17 cellular contexts compared by ENCODE assay signal in the genomic region with DNA sequence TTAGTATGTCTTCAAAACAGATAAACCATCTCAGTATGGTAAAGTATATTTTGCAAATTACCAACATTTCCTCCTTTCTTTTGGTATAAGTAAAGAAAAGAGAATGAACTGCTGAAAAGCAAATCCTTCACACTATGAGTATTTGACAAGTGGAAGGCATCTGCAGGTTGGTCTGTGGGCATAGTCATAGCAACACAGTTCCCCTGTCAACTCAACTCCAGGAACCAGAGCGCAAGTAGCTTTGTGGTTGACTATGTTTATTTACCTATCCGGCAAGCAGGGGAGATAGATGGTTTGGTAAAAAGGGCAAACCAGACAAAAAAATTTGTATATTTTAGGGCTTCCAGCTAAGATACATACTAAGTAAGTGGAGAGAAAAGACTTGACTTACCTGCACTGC.
A peak's percentile ranks its signal among the peaks of the same experiment; 100 is the strongest.
DNase-seq lines count a peak whose midpoint lies in the region; TF ChIP-seq lines count a peak whose summit lies in the region.
"Had no signal": no experiment of that assay in that cellular context is flagged by ENCODE, and none has a peak within 500 bp of the region (broad histone marks: within the 10 kb centered on the region; RNA-seq: fewer than 3 reads in every experiment).

No MANE protein-coding gene starts in this region.

- no peak overlapping the region for H3K4me3 Mint-ChIP-seq in activated CD4-positive, alpha-beta memory T cell treated with anti-CD3 and anti-CD28 coated beads for 36 hours
- no peak overlapping the region for H3K4me3 Mint-ChIP-seq in H9
- H3K4me3 Mint-ChIP-seq: nephron had no signal

- H2BK15ac ChIP-seq in H9 (ENCODE audit: low read depth, low read length), result no peak overlapping the region

- H4K20me1 ChIP-seq in H9 (ENCODE audit: control insufficient read depth, insufficient read depth, insufficient read length), result no peaks in the 10 kb centered on the region

- H2BK20ac ChIP-seq in H9 (ENCODE audit: low read depth, low read length, poor library complexity, severe bottlenecking), result no peak overlapping the region

- H2BK120ac ChIP-seq in H9 (ENCODE audit: low read depth, low read length, poor library complexity, severe bottlenecking), result no peak overlapping the region

- TF ChIP-seq CTCF in ascending aorta (IDR thresholded peaks at IDR 0.05), result no peak
- TF ChIP-seq CTCF in H9 (conservative IDR thresholded peaks at IDR 0.05), result no peak
- no peak for TF ChIP-seq CTCF in tibial artery (IDR thresholded peaks at IDR 0.05)

- H4K91ac ChIP-seq in H9 (ENCODE audit: insufficient read length, low read depth, low read length), result no peak overlapping the region

- H3K23ac ChIP-seq in H9 (ENCODE audit: insufficient read length, low read depth, low read length), result no peak overlapping the region

- H3K27me3 Mint-ChIP-seq in activated CD4-positive, alpha-beta memory T cell treated with anti-CD3 and anti-CD28 coated beads for 36 hours, result no peaks in the 10 kb centered on the region
- no peaks in the 10 kb centered on the region for H3K27me3 Mint-ChIP-seq in H9 (ENCODE audit: low read depth)

- no peak overlapping the region for H3K4me2 ChIP-seq in H9 (ENCODE audit: insufficient read depth, insufficient read length, low read length)

- intact Hi-C loops in activated CD4-positive, alpha-beta memory T cell treated with anti-CD3 and anti-CD28 coated beads for 36 hours (cut with micrococcal nuclease), result no loop called here
- intact Hi-C loops in ascending aorta (cut with DNase I), result no loop called here
- intact Hi-C loops in tibial artery (cut with DNase I; ENCODE audit: low total_unique reads), result no loop called here

- peak; percentile 26 for DNase-seq in NCI-H2029 (lab: John Stamatoyannopoulos, UW)
- no peak for DNase-seq in NCI-H2029 treated with DMSO at 0.1 percent for 48 hours (lab: John Stamatoyannopoulos, UW)
- peak; percentile 22 for DNase-seq in EH (ENCODE audit: low read depth)
- peak; percentile 19 for DNase-seq in activated CD4-positive, alpha-beta memory T cell treated with anti-CD3 and anti-CD28 coated beads for 36 hours
- no peak for DNase-seq in ascending aorta (ENCODE audit: low spot score in 2 of 2)
- DNase-seq in H9, result no peak
- no peak for DNase-seq in tibial artery
- DNase-seq: activated CD4-positive, alpha-beta T cell treated with anti-CD3 and anti-CD28 coated beads, Interleukin-2, amount 50 U/mL, for 1 hour; foreskin fibroblast; GDM1; MG63; NCI-H1930; NCI-H774; testis had no signal

- peaks cover 15% of the 10 kb centered on the region for H3K4me1 ChIP-seq in mesodermal cell (ENCODE audit: control insufficient read depth, insufficient read depth, low read length, poor library complexity, severe bottlenecking)
- H3K4me1 ChIP-seq in ascending aorta, result peaks cover 0 to 4% of the 10 kb centered on the region in 2 donors
- peaks cover 7% of the 10 kb centered on the region; the same call in 1 of the 2 replicates for H3K4me1 ChIP-seq in H9 (ENCODE audit: insufficient read depth, low read length)
- H3K4me1 ChIP-seq in tibial artery, result peaks cover 0 to 11% (median 10%) of the 10 kb centered on the region in 4 donors
- H3K4me1 ChIP-seq: testis had no signal

- no peak overlapping the region for H2BK5ac ChIP-seq in H9 (ENCODE audit: insufficient read length, low read length)

- H4K5ac ChIP-seq in H9 (ENCODE audit: insufficient read length, low read depth, low read length), result no peak overlapping the region

- H3K14ac ChIP-seq in H9 (ENCODE audit: insufficient read depth, low read length), result no peak overlapping the region

- WGBS in mesodermal cell (ENCODE audit: insufficient coverage in 2 of 2), 2 experiments, result no CpG with 5 or more reads among the region's 2 CpGs
- no CpG with 5 or more reads among the region's 2 CpGs for WGBS in H9 (ENCODE audit: extremely low coverage, insufficient read length, low lambda C conversion rate)

- no peak overlapping the region for H4K8ac ChIP-seq in H9 (replicated peaks; ENCODE audit: insufficient read length, low read depth, low read length)

- H3K36me3 Mint-ChIP-seq in activated CD4-positive, alpha-beta memory T cell treated with anti-CD3 and anti-CD28 coated beads for 36 hours, result peaks cover 10% of the 10 kb centered on the region
- peaks cover 0 to 5% (median 3%) of the 10 kb centered on the region in 3 experiments; a peak in 3 of 7 replicates for H3K36me3 Mint-ChIP-seq in H9 (ENCODE audit: insufficient read depth in 1 of 3, low read depth in 3 of 3)

- no peak overlapping the region for H3K56ac ChIP-seq in H9 (ENCODE audit: insufficient read length, low read depth, low read length)

- peaks cover 15% of the 10 kb centered on the region for H3K36me3 ChIP-seq in mesodermal cell (ENCODE audit: control insufficient read depth, insufficient read depth, low read length)
- H3K36me3 ChIP-seq in ascending aorta, result no peaks in the 10 kb centered on the region
- peaks cover 0 to 5% (median 0%) of the 10 kb centered on the region in 3 donors for H3K36me3 ChIP-seq in tibial artery
- H3K36me3 ChIP-seq: MG63, right atrium auricular region had no signal

- H3K79me2 ChIP-seq in H9 (ENCODE audit: insufficient read depth, low read length), result no peaks in the 10 kb centered on the region

- H3K18ac ChIP-seq in H9 (ENCODE audit: insufficient read length, low read depth, low read length), result no peak overlapping the region

- H3K79me1 ChIP-seq in H9 (ENCODE audit: insufficient read depth, low read depth, low read length, poor library complexity, severe bottlenecking), result no peaks in the 10 kb centered on the region

- no peak overlapping the region for H3K4me3 ChIP-seq in mesodermal cell (ENCODE audit: extremely low read depth, insufficient read depth, low read length, poor library complexity, severe bottlenecking)
- H3K4me3 ChIP-seq in ascending aorta, result no peak overlapping the region
- no peak overlapping the region for H3K4me3 ChIP-seq in tibial artery
- H3K4me3 ChIP-seq: MG63, right atrium auricular region, testis had no signal

- no peak overlapping the region for H2BK12ac ChIP-seq in H9 (ENCODE audit: insufficient read length, low read depth, low read length)

- H3K9ac ChIP-seq in H9 (ENCODE audit: extremely low read depth, insufficient read length, low read length), result no peak overlapping the region

- no peaks in the 10 kb centered on the region for H3K23me2 ChIP-seq in H9 (ENCODE audit: insufficient read length, low read depth, low read length, poor library complexity, severe bottlenecking)

- H3K9me3 ChIP-seq in mesodermal cell (ENCODE audit: control insufficient read depth, low read length) (peaks cover 10% of the 10 kb centered on the region), ascending aorta (no peaks in the 10 kb centered on the region), H9 (ENCODE audit: control insufficient read depth, low read depth, low read length) (no peaks in the 10 kb centered on the region), tibial artery (no peaks in the 10 kb centered on the region)
- H3K9me3 ChIP-seq: MG63, right atrium auricular region, testis had no signal

- no peak overlapping the region for H3T11ph ChIP-seq in H9 (ENCODE audit: low read length)

- H3K27me3 ChIP-seq in ascending aorta (no peaks in the 10 kb centered on the region), H9 (ENCODE audit: insufficient read depth, low read length) (no peaks in the 10 kb centered on the region), tibial artery (no peaks in the 10 kb centered on the region)
- H3K27me3 ChIP-seq: MG63, right atrium auricular region, testis had no signal

- no peak overlapping the region for H2AK5ac ChIP-seq in H9 (ENCODE audit: insufficient read length, low read length)

- peaks cover 34% of the 10 kb centered on the region for H3K4me1 Mint-ChIP-seq in activated CD4-positive, alpha-beta memory T cell treated with anti-CD3 and anti-CD28 coated beads for 36 hours (ENCODE audit: low read depth)
- H3K4me1 Mint-ChIP-seq in H9, result peaks cover 26 to 37% of the 10 kb centered on the region in 2 experiments
- H3K4me1 Mint-ChIP-seq: nephron had no signal

- CTCF ChIA-PET in activated CD4-positive, alpha-beta memory T cell treated with anti-CD3 and anti-CD28 coated beads for 36 hours (lab: Charles Lee), result no interaction called here

- H2AFZ ChIP-seq in H9 (ENCODE audit: low read length), result no peak overlapping the region

- H3K27ac ChIP-seq in mesodermal cell (ENCODE audit: low read depth, low read length, severe bottlenecking) (peak overlapping the region; percentile 19), ascending aorta (no peak overlapping the region), H9 (ENCODE audit: insufficient read length, low read depth, low read length) (no peak overlapping the region), tibial artery (no peak overlapping the region)
- H3K27ac ChIP-seq: right atrium auricular region, testis had no signal

- POLR2A ChIA-PET in activated CD4-positive, alpha-beta memory T cell treated with anti-CD3 and anti-CD28 coated beads for 36 hours (lab: Charles Lee), result interaction anchor here (1.2 kb wide), 1 partner anchor 62 kb away, joined by 5 read pairs; no protein-coding TSS in a partner anchor

- no peaks in the 10 kb centered on the region for H3K9me3 Mint-ChIP-seq in activated CD4-positive, alpha-beta memory T cell treated with anti-CD3 and anti-CD28 coated beads for 36 hours
- H3K9me3 Mint-ChIP-seq in H9, result no peaks in the 10 kb centered on the region
- H3K9me3 Mint-ChIP-seq: nephron had no signal

- H3K4ac ChIP-seq in H9 (ENCODE audit: low read depth, low read length), result no peak overlapping the region

- no peak overlapping the region for H3K27ac Mint-ChIP-seq in activated CD4-positive, alpha-beta memory T cell treated with anti-CD3 and anti-CD28 coated beads for 36 hours
- peak overlapping the region in 1 of 3 experiments; percentile 78; a peak in 2 of 7 replicates for H3K27ac Mint-ChIP-seq in H9
- H3K27ac Mint-ChIP-seq: nephron had no signal

Comparison
In these comparisons a context has a peak if more than half of its experiments do, and no peak if none do; other contexts are left out.
1. DNase-seq: peak in NCI-H2029 (single experiment), EH (single experiment) and activated CD4-positive, alpha-beta memory T cell treated with anti-CD3 and anti-CD28 coated beads for 36 hours (single experiment); none in NCI-H2029 treated with DMSO at 0.1 percent for 48 hours (single experiment), ascending aorta (0 of 2), H9 (single experiment) and tibial artery (0 of 2).